In the genomic region with DNA sequence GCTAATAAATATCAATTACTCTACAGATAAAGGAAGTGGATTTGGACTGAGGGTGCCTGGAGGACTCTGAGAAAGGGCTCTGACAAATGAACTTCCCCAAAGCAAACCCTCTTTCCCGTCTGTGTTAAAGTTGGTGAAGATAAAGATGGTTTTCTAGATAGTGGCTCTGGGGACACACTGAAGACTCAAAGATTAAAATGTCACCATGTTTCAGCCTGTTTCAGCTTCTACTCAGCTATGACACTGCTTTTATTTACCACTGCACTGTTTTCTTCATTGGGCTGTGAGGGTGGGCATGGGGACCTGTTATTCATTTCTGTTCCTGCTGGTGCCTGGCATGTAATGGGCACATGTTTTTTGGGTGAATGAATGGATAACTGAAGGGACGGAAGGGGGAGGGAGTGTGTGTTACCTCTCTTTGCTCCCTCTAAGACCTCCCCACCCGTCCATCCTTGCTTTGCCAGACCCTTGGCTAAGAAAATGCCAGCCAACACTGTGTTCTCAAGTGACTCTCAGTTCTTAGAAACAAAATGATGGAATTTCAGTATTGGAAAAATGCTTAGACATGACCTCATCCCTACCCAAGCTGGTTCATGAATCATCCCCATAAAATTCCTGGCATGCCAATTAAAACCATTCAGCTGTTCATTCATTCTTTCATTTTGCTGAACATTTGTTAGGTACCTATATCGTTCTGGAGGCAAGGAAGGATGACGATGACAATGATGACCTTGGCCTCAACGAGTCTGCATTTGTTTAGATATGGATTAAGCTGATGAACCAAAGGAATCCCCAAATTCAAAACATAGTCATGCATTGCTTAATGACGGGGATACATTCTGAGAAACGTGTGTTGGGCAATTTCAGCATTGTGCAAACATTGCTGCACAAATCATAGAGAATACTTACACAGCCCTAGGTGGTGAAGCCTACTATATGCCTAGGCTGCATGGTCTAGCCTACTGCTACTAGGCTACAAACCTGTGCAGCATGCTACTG, we compare ENCODE assay signal across 11 cellular contexts. TPM values are rescaled to one million over a fixed set of nuclear protein-coding genes. Genes with fewer than 3 reads are reported as not detected.
DNase-seq lines count a peak whose midpoint lies in the region; TF ChIP-seq lines count a peak whose summit lies in the region.
"Had no signal": no experiment of that assay in that cellular context is flagged by ENCODE, and none has a peak within 500 bp of the region (broad histone marks: within the 10 kb centered on the region; RNA-seq: fewer than 3 reads in every experiment).

No MANE protein-coding gene starts in this region.

- H3K9me3 Mint-ChIP-seq in Caco-2 (ENCODE audit: unreplicated experiment) (no peaks in the 10 kb centered on the region), nephron (no peaks in the 10 kb centered on the region)

- H3K36me3 Mint-ChIP-seq in Caco-2 (ENCODE audit: insufficient read depth, unreplicated experiment): no peaks in the 10 kb centered on the region
- no peaks in the 10 kb centered on the region for H3K36me3 Mint-ChIP-seq in nephron (ENCODE audit: low read depth)

- H3K27me3 Mint-ChIP-seq in Caco-2 (ENCODE audit: insufficient read depth, unreplicated experiment) (no peaks in the 10 kb centered on the region), nephron (ENCODE audit: low read depth) (no peaks in the 10 kb centered on the region)
- H3K27me3 Mint-ChIP-seq: activated CD4-positive, alpha-beta T cell treated with anti-CD3 and anti-CD28 coated beads for 36 hours had no signal

- H3K4me1 ChIP-seq in Caco-2: 0 out of 2 replicates have a peak, but pooled peaks cover 9% of the 10 kb centered on the region

- intact Hi-C loops in Caco-2 (cut with micrococcal nuclease; ENCODE audit: unreplicated experiment): loop anchor here (1.0 kb wide), 1 partner anchor 26 kb away; no protein-coding TSS in a partner anchor

- no TSS peak for BruUV-seq in Caco-2 (replicated peaks; lab: Mats Ljungman, UMichigan)

- no peaks in the 10 kb centered on the region for H3K36me3 ChIP-seq in Caco-2 (ENCODE audit: control insufficient read depth, insufficient read depth, low read length)

- CTCF ChIA-PET in Caco-2 (lab: Charles Lee): interaction anchor here (0.6 to 0.8 kb wide), 2 partner anchors 25 to 100 kb away, joined by 3 to 4 read pairs; no protein-coding TSS in a partner anchor

- H3K4me3 Mint-ChIP-seq in Caco-2 (ENCODE audit: unreplicated experiment) (no peak overlapping the region), nephron (no peak overlapping the region)
- H3K4me3 Mint-ChIP-seq: activated CD4-positive, alpha-beta T cell treated with anti-CD3 and anti-CD28 coated beads for 36 hours had no signal

- H3K4me3 ChIP-seq in Caco-2 (ENCODE audit: low read depth, low read length): no peak overlapping the region

- no peaks in the 10 kb centered on the region for H3K27me3 ChIP-seq in Caco-2 (replicated peaks; ENCODE audit: control insufficient read depth, insufficient read depth, low read length)

- peak in 1 of 2 experiments; percentile 37 for DNase-seq in Caco-2
- peak; percentile 32 for DNase-seq in NCI-H460 (ENCODE audit: extremely low read depth, low read depth)
- peak; percentile 71 to 82 for DNase-seq in dermis microvascular lymphatic vessel endothelial cell (ENCODE audit: low read depth in 2 of 2)
- DNase-seq in NCI-H2227 (lab: John Stamatoyannopoulos, UW; ENCODE audit: unreplicated experiment): no peak
- DNase-seq in SK-N-DZ (ENCODE audit: low spot score): no peak
- no peak for DNase-seq in activated CD4-positive, CD25-positive, alpha-beta regulatory T cell treated with anti-CD3 and anti-CD28 coated beads, Interleukin-2, amount 50 U/mL, for 72 hours
- DNase-seq in iPS-NIHi11 (ENCODE audit: low spot score): no peak
- DNase-seq: activated CD4-positive, alpha-beta T cell treated with anti-CD3 and anti-CD28 coated beads for 36 hours; NCI-H146; occipital lobe had no signal

- H3K27ac Mint-ChIP-seq in Caco-2 (ENCODE audit: unreplicated experiment) (peak overlapping the region; percentile 44), nephron (peak overlapping the region; percentile 14 to 40 (median 28))
- H3K27ac Mint-ChIP-seq: activated CD4-positive, alpha-beta T cell treated with anti-CD3 and anti-CD28 coated beads for 36 hours had no signal

- no peaks in the 10 kb centered on the region for H3K9me3 ChIP-seq in Caco-2

- TF ChIP-seq CTCF in Caco-2 (IDR thresholded peaks at IDR 0.05; ENCODE audit: insufficient read depth in 1 of 2, low read depth in 1 of 2, low read length in 1 of 2, severe bottlenecking in 1 of 2, unreplicated experiment in 1 of 2) (no peak), nephron (IDR thresholded peaks at IDR 0.05; ENCODE audit: unreplicated experiment in 3 of 3) (no peak)

- H3K4me1 Mint-ChIP-seq in Caco-2 (ENCODE audit: low read depth, unreplicated experiment) (peaks cover 6% of the 10 kb centered on the region), nephron (peaks cover 58% of the 10 kb centered on the region)

- POLR2A ChIA-PET in Caco-2 (lab: Charles Lee): no interaction called here

RNA-seq across cellular contexts. Expression of gene STK32B, which starts 13.4 kb away (rescaled TPM):
- total RNA-seq in Caco-2 (2022): 8.8 and 11.2 TPM in 2 replicates
- 1.5 and 1.6 TPM in 2 replicates for total RNA-seq in NCI-H460 (2014; rRNA removed; shearing (Covaris generic))
- polyA plus RNA-seq in NCI-H460 (2014; cell fraction: nucleus; rRNA removed): 2.1 and 2.2 TPM in 2 replicates
- 22.5 and 23.1 TPM in 2 replicates for total RNA-seq in dermis microvascular lymphatic vessel endothelial cell
- polyA plus RNA-seq in SK-N-DZ (2014; cell fraction: cytosol; rRNA removed): 3.9 and 6.1 TPM in 2 replicates
- polyA plus RNA-seq in SK-N-DZ (2014; cell fraction: nucleus; rRNA removed): 4.1 and 4.7 TPM in 2 replicates
- total RNA-seq: activated CD4-positive, alpha-beta T cell treated with anti-CD3 and anti-CD28 coated beads for 36 hours had no signal

RNA-seq across cellular contexts. Expression of gene CYTL1, which starts 18.6 kb away (rescaled TPM):
- total RNA-seq in Caco-2 (2022) (not detected in 2 replicates), dermis microvascular lymphatic vessel endothelial cell (41.8 and 46.0 TPM in 2 replicates)
- not detected in 2 replicates for total RNA-seq in NCI-H460 (2014; rRNA removed; shearing (Covaris generic))
- not detected in 2 replicates for polyA plus RNA-seq in NCI-H460 (2014; cell fraction: nucleus; rRNA removed)
- 0.65 and 1.2 TPM in 2 replicates for polyA plus RNA-seq in SK-N-DZ (2014; cell fraction: cytosol; rRNA removed)
- 2.3 and 2.4 TPM in 2 replicates for polyA plus RNA-seq in SK-N-DZ (2014; cell fraction: nucleus; rRNA removed)
- total RNA-seq: activated CD4-positive, alpha-beta T cell treated with anti-CD3 and anti-CD28 coated beads for 36 hours had no signal

Comparison
In these comparisons a context has a peak if more than half of its experiments do, and no peak if none do; other contexts are left out.
1. DNase-seq: peak in NCI-H460 (single experiment) and dermis microvascular lymphatic vessel endothelial cell (2 of 2); none in NCI-H2227 (single experiment), SK-N-DZ (single experiment), activated CD4-positive, CD25-positive, alpha-beta regulatory T cell treated with anti-CD3 and anti-CD28 coated beads, Interleukin-2, amount 50 U/mL, for 72 hours (single experiment) and iPS-NIHi11 (single experiment).
2. RNA of gene CYTL1, which starts 18.6 kb away (total RNA-seq): 41.8 to 46.0 TPM in dermis microvascular lymphatic vessel endothelial cell; not detected in Caco-2 and not detected in NCI-H460; every median in the first group is over 10 times any median in the second.